Comparison of ENCODE assay signal across 23 cellular contexts in the genomic region with DNA sequence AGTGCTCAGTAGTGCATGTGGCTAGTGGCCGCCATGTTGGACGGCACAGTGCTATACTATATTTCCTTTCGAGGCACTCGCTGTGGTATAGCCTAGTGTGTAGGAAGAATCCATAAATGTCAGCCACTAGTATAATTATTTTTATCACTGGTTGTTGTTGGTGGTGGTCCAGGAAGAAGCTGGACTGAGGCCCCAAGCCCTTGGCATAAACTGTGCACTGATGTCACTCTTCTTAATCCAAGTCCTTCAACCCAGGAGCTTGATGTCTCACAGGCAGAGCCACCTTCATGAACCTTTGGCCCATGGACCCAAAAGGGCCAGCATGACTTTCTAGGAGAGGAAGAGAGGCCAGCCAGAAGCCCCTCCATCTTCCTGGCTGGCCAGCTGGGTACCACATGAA. TPM values are rescaled to one million over a fixed set of nuclear protein-coding genes. Genes with fewer than 3 reads are reported as not detected.
DNase-seq lines count a peak whose midpoint lies in the region; ATAC-seq and TF ChIP-seq lines count a peak whose summit lies in the region.
"Had no signal": no experiment of that assay in that cellular context is flagged by ENCODE, and none has a peak within 500 bp of the region (broad histone marks: within the 10 kb centered on the region; RNA-seq: fewer than 3 reads in every experiment).

No MANE protein-coding gene starts in this region.

- H3K27ac Mint-ChIP-seq in glutamatergic neuron (ENCODE audit: unreplicated experiment) (peak overlapping the region; percentile 59), nephron (peak overlapping the region in 2 of 3 experiments; percentile 73 to 79)
- H3K27ac Mint-ChIP-seq in activated CD4-positive, alpha-beta memory T cell treated with anti-CD3 and anti-CD28 coated beads for 36 hours, result no peak overlapping the region
- H3K27ac Mint-ChIP-seq: CD14-positive monocyte; CD8-positive, alpha-beta memory T cell had no signal

- H3K36me3 Mint-ChIP-seq in glutamatergic neuron (ENCODE audit: unreplicated experiment), result no peaks in the 10 kb centered on the region
- H3K36me3 Mint-ChIP-seq in nephron (ENCODE audit: low read depth), result peaks cover 10% of the 10 kb centered on the region
- no peaks in the 10 kb centered on the region for H3K36me3 Mint-ChIP-seq in activated CD4-positive, alpha-beta memory T cell treated with anti-CD3 and anti-CD28 coated beads for 36 hours
- H3K36me3 Mint-ChIP-seq: CD14-positive monocyte; CD8-positive, alpha-beta memory T cell had no signal

- POLR2A ChIA-PET in activated CD4-positive, alpha-beta memory T cell treated with anti-CD3 and anti-CD28 coated beads for 36 hours (lab: Charles Lee), result no interaction called here

- H3K27me3 Mint-ChIP-seq in glutamatergic neuron (ENCODE audit: unreplicated experiment), result no peaks in the 10 kb centered on the region
- H3K27me3 Mint-ChIP-seq in nephron (ENCODE audit: low read depth), result peaks cover 4% of the 10 kb centered on the region
- H3K27me3 Mint-ChIP-seq in activated CD4-positive, alpha-beta memory T cell treated with anti-CD3 and anti-CD28 coated beads for 36 hours, result no peaks in the 10 kb centered on the region

- H3K9me3 ChIP-seq in MG63, result no peaks in the 10 kb centered on the region
- H3K9me3 ChIP-seq in tibial artery, result no peaks in the 10 kb centered on the region
- H3K9me3 ChIP-seq: SJSA1 had no signal

- H3K4me3 ChIP-seq in MG63 (no peak overlapping the region), tibial artery (no peak overlapping the region)
- H3K4me3 ChIP-seq: SJSA1 had no signal

- intact Hi-C loops in tibial artery (cut with DNase I; ENCODE audit: low total_unique reads), result no loop called here
- intact Hi-C loops in activated CD4-positive, alpha-beta memory T cell treated with anti-CD3 and anti-CD28 coated beads for 36 hours (cut with micrococcal nuclease), result no loop called here

- DNase-seq in MG63 (peak; percentile 61), glutamatergic neuron (no peak), tibial artery (no peak)
- no peak for DNase-seq in activated CD4-positive, alpha-beta memory T cell treated with anti-CD3 and anti-CD28 coated beads for 36 hours
- DNase-seq: CD8-positive, alpha-beta memory T cell; DMS 273 treated with DMSO at 0.1 percent for 48 hours; DMS79 treated with DMSO at 0.1 percent for 48 hours; GF-D8; Karpas-422; NCI-H1105; NCI-H1436 treated with DMSO at 0.1 percent for 48 hours; NCI-H187 treated with DMSO at 0.1 percent for 48 hours; NCI-H2171 treated with DMSO at 0.1 percent for 48 hours; NCI-H345; NCI-H748 treated with DMSO at 0.1 percent for 48 hours; PC-3 had no signal

- ATAC-seq in GM18861 (IDR thresholded peaks at IDR 0.05; ENCODE audit: unreplicated experiment), result no peak
- no peak for ATAC-seq in GM21447 (IDR thresholded peaks at IDR 0.05; ENCODE audit: unreplicated experiment)
- ATAC-seq: HepG2, PC-3 had no signal

- TF ChIP-seq CTCF in glutamatergic neuron (IDR thresholded peaks at IDR 0.05; ENCODE audit: partially characterized antibody, unreplicated experiment), result no peak
- TF ChIP-seq CTCF in nephron (IDR thresholded peaks at IDR 0.05; ENCODE audit: unreplicated experiment in 3 of 3), result no peak
- no peak for TF ChIP-seq CTCF in tibial artery (IDR thresholded peaks at IDR 0.05)

- H3K27me3 ChIP-seq in MG63 (no peaks in the 10 kb centered on the region), tibial artery (no peaks in the 10 kb centered on the region)
- H3K27me3 ChIP-seq: SJSA1 had no signal

- CTCF ChIA-PET in activated CD4-positive, alpha-beta memory T cell treated with anti-CD3 and anti-CD28 coated beads for 36 hours (lab: Charles Lee), result interaction anchor here (0.6 kb wide), 1 partner anchor 708 kb away, joined by 3 read pairs; no protein-coding TSS in a partner anchor

- H3K4me3 Mint-ChIP-seq in glutamatergic neuron (ENCODE audit: unreplicated experiment) (no peak overlapping the region), nephron (no peak overlapping the region)
- H3K4me3 Mint-ChIP-seq in activated CD4-positive, alpha-beta memory T cell treated with anti-CD3 and anti-CD28 coated beads for 36 hours, result no peak overlapping the region
- H3K4me3 Mint-ChIP-seq: CD14-positive monocyte; CD8-positive, alpha-beta memory T cell had no signal

- peak overlapping the region; percentile 93 to 100 for H3K27ac ChIP-seq in tibial artery
- H3K27ac ChIP-seq: SJSA1 had no signal

- H3K36me3 ChIP-seq in MG63 (no peaks in the 10 kb centered on the region), tibial artery (no peaks in the 10 kb centered on the region)
- H3K36me3 ChIP-seq: SJSA1 had no signal

- H3K9me3 Mint-ChIP-seq in glutamatergic neuron (ENCODE audit: unreplicated experiment), result no peaks in the 10 kb centered on the region
- H3K9me3 Mint-ChIP-seq in nephron, result no peaks in the 10 kb centered on the region
- no peaks in the 10 kb centered on the region for H3K9me3 Mint-ChIP-seq in activated CD4-positive, alpha-beta memory T cell treated with anti-CD3 and anti-CD28 coated beads for 36 hours
- H3K9me3 Mint-ChIP-seq: CD14-positive monocyte; CD8-positive, alpha-beta memory T cell had no signal

- H3K4me1 Mint-ChIP-seq in glutamatergic neuron (ENCODE audit: low read depth, unreplicated experiment) (peaks cover 9% of the 10 kb centered on the region), nephron (peaks cover 64% of the 10 kb centered on the region)
- H3K4me1 Mint-ChIP-seq in activated CD4-positive, alpha-beta memory T cell treated with anti-CD3 and anti-CD28 coated beads for 36 hours (ENCODE audit: low read depth), result no peaks in the 10 kb centered on the region
- H3K4me1 Mint-ChIP-seq: CD14-positive monocyte; CD8-positive, alpha-beta memory T cell had no signal

- peaks cover 0 to 97% (median 49%) of the 10 kb centered on the region in 4 donors for H3K4me1 ChIP-seq in tibial artery

RNA-seq across cellular contexts. Expression of a gene that starts 32.5 kb away (rescaled TPM):
- total RNA-seq in MG63 (2014; rRNA removed; shearing (Covaris generic); ENCODE audit: low replicate concordance), result 1.2 and 4.6 TPM in 2 replicates
- total RNA-seq in glutamatergic neuron (ENCODE audit: unreplicated experiment), result 16.1 TPM
- total RNA-seq in activated CD4-positive, alpha-beta memory T cell treated with anti-CD3 and anti-CD28 coated beads for 36 hours, result under 1 TPM; 0.10 to 0.14 TPM

RNA-seq across cellular contexts. Expression of a gene that starts 53.1 kb away (rescaled TPM):
- total RNA-seq in MG63 (2014; rRNA removed; shearing (Covaris generic); ENCODE audit: low replicate concordance), result 0.03 TPM in 1 of 2 replicates, not detected in the other
- total RNA-seq in glutamatergic neuron (ENCODE audit: unreplicated experiment), result 0.64 TPM
- total RNA-seq in activated CD4-positive, alpha-beta memory T cell treated with anti-CD3 and anti-CD28 coated beads for 36 hours, result under 1 TPM; 0.07 to 0.21 TPM
- total RNA-seq: CD8-positive, alpha-beta memory T cell; HepG2; HT1080; PC-3 had no signal
